23 cellular contexts compared by ENCODE assay signal in the genomic region with DNA sequence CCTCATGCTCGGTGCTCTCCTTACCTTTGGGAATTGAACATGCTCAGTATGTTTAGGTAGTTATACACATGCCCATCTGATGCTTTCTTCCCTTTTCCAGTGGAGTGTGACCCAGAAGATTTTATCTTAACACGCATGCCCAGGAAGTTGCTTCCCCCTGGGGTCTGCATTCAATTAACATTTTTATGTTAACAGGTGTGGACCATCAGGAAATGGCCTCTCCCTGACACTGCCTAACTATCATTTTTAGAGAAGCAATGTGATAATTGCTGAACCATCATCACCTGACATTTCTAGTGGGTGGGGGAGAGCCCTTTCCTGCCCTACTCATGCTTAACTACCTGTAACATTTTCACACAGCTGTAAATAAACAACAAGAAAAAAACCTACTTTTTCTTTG. TPM values are rescaled to one million over a fixed set of nuclear protein-coding genes. Genes with fewer than 3 reads are reported as not detected.
DNase-seq lines count a peak whose midpoint lies in the region; ATAC-seq and TF ChIP-seq lines count a peak whose summit lies in the region.
"Had no signal": no experiment of that assay in that cellular context is flagged by ENCODE, and none has a peak within 500 bp of the region (broad histone marks: within the 10 kb centered on the region; RNA-seq: fewer than 3 reads in every experiment).

No MANE protein-coding gene starts in this region.

- H4K5ac ChIP-seq in mesendoderm (ENCODE audit: low read length): no peak overlapping the region

- peak overlapping the region; percentile 95 for H2BK120ac ChIP-seq in mesendoderm (ENCODE audit: low read depth, low read length)

- H3K18ac ChIP-seq in mesendoderm (ENCODE audit: low read length): peak overlapping the region; percentile 71

- peak; percentile 13 for DNase-seq in SK-N-DZ (ENCODE audit: low spot score)
- peak; percentile 48 for DNase-seq in mesendoderm
- DNase-seq in upper lobe of right lung: no peak
- DNase-seq in LoVo (ENCODE audit: low spot score): no peak
- DNase-seq: activated CD4-positive, alpha-beta T cell treated with anti-CD3 and anti-CD28 coated beads for 4 hours; activated naive CD4-positive, alpha-beta T cell; activated T-cell treated with anti-CD3 and anti-CD28 coated beads, Interleukin-2, amount 50 U/mL, for 4 hours; C1 segment of cervical spinal cord; DMS79 treated with DMSO at 0.1 percent for 48 hours; dorsolateral prefrontal cortex; HCEC 1CT; Karpas-422; kidney; NCI-H1694 treated with DMSO at 0.1 percent for 48 hours; NCI-H774; stomach; T-helper 17 cell; thyroid gland had no signal

- intact Hi-C loops in upper lobe of right lung (cut with DNase I): no loop called here

- H3K27me3 ChIP-seq in BLaER1 treated with 17β-estradiol and CSF1 and Interleukin-3, amounts not matched to agents 10 nM and 100 nM: no peaks in the 10 kb centered on the region
- H3K27me3 ChIP-seq in HUES6 (ENCODE audit: control insufficient read depth, insufficient read depth, low read length): no peaks in the 10 kb centered on the region
- no peaks in the 10 kb centered on the region for H3K27me3 ChIP-seq in mesendoderm (ENCODE audit: insufficient read depth, low read length, poor library complexity)
- H3K27me3 ChIP-seq in upper lobe of right lung: no peaks in the 10 kb centered on the region
- H3K27me3 ChIP-seq: dorsolateral prefrontal cortex, stomach, thyroid gland had no signal

- no peaks in the 10 kb centered on the region for H3K36me3 ChIP-seq in BLaER1 treated with 17β-estradiol and CSF1 and Interleukin-3, amounts not matched to agents 10 nM and 100 nM
- no peaks in the 10 kb centered on the region for H3K36me3 ChIP-seq in HUES6 (ENCODE audit: control insufficient read depth, insufficient read depth, low read length)
- H3K36me3 ChIP-seq in mesendoderm (ENCODE audit: control insufficient read depth, insufficient read depth, low read length): no peaks in the 10 kb centered on the region
- no peaks in the 10 kb centered on the region for H3K36me3 ChIP-seq in upper lobe of right lung
- H3K36me3 ChIP-seq: stomach, thyroid gland had no signal

- peaks cover 0 to 12% (median 6%) of the 10 kb centered on the region in 11 experiments; a peak in 10 of 22 replicates for H3K9me3 ChIP-seq in BLaER1 treated with 17β-estradiol and CSF1 and Interleukin-3, amounts not matched to agents 10 nM and 100 nM (replicated peaks in 1 of 11)
- H3K9me3 ChIP-seq in HUES6 (ENCODE audit: control insufficient read depth, insufficient read depth, low read depth, low read length) (no peaks in the 10 kb centered on the region), upper lobe of right lung (no peaks in the 10 kb centered on the region)
- H3K9me3 ChIP-seq: stomach, thyroid gland had no signal

- H3K4me2 ChIP-seq in BLaER1 treated with 17β-estradiol and CSF1 and Interleukin-3, amounts not matched to agents 10 nM and 100 nM: peak overlapping the region in 9 of 11 experiments; percentile 9 to 63 (median 45); a peak in 15 of 22 replicates
- H3K4me2 ChIP-seq in mesendoderm (ENCODE audit: low read length): no peak overlapping the region

- H3K9ac ChIP-seq in BLaER1 treated with 17β-estradiol and CSF1 and Interleukin-3, amounts not matched to agents 10 nM and 100 nM: no peak overlapping the region
- H3K9ac ChIP-seq in HUES6 (ENCODE audit: low read length) (no peak overlapping the region), mesendoderm (ENCODE audit: low read length) (no peak overlapping the region)

- no peak overlapping the region for H2BK15ac ChIP-seq in mesendoderm (replicated peaks; ENCODE audit: low read depth)

- H3K27ac ChIP-seq in BLaER1 treated with 17β-estradiol and CSF1 and Interleukin-3, amounts not matched to agents 10 nM and 100 nM: no peak overlapping the region
- H3K27ac ChIP-seq in HUES6 (ENCODE audit: low read depth, low read length) (peak overlapping the region; percentile 83; the same call in 1 of the 2 replicates), mesendoderm (ENCODE audit: low read depth, low read length) (peak overlapping the region; percentile 58), upper lobe of right lung (no peak overlapping the region)
- H3K27ac ChIP-seq: dorsolateral prefrontal cortex, SK-N-MC, thyroid gland had no signal

- no CpG with 5 or more reads among the region's 2 CpGs for WGBS in mesendoderm (ENCODE audit: extremely low coverage, insufficient coverage, low lambda C conversion rate)

- H3K4me1 ChIP-seq in BLaER1 treated with 17β-estradiol and CSF1 and Interleukin-3, amounts not matched to agents 10 nM and 100 nM: peaks cover 0 to 17% (median 10%) of the 10 kb centered on the region in 10 experiments; a peak in 14 of 20 replicates
- peaks cover 46% of the 10 kb centered on the region for H3K4me1 ChIP-seq in HUES6 (ENCODE audit: control insufficient read depth, insufficient read depth, low read length)
- peaks cover 5% of the 10 kb centered on the region for H3K4me1 ChIP-seq in mesendoderm (ENCODE audit: control insufficient read depth, low read depth, low read length)
- H3K4me1 ChIP-seq in upper lobe of right lung: no peaks in the 10 kb centered on the region
- H3K4me1 ChIP-seq: stomach, thyroid gland had no signal

- H4K20me1 ChIP-seq in BLaER1 treated with 17β-estradiol and CSF1 and Interleukin-3, amounts not matched to agents 10 nM and 100 nM: no peaks in the 10 kb centered on the region

- ATAC-seq in upper lobe of right lung: no peak
- ATAC-seq in HG02870 (IDR thresholded peaks at IDR 0.05; ENCODE audit: unreplicated experiment): no peak
- ATAC-seq: activated T-cell treated with anti-CD3 and anti-CD28 coated beads, Interleukin-2, amount 50 U/mL, for 4 hours; natural killer cell treated with Interleukin-12 subunit alpha and Interleukin-12 subunit beta and Interleukin-15 and Interleukin-18, amount 100 ng/mL, for 72 hours; T-helper 17 cell had no signal

- no peaks in the 10 kb centered on the region for H3K79me2 ChIP-seq in mesendoderm (ENCODE audit: control insufficient read depth, insufficient read depth, low read length)

- peak overlapping the region; percentile 44 for H3K56ac ChIP-seq in mesendoderm (ENCODE audit: low read length)

- no peak overlapping the region for H3K4me3 ChIP-seq in BLaER1 treated with 17β-estradiol and CSF1 and Interleukin-3, amounts not matched to agents 10 nM and 100 nM
- H3K4me3 ChIP-seq in HUES6 (ENCODE audit: low read depth, low read length) (no peak overlapping the region), mesendoderm (ENCODE audit: low read length) (no peak overlapping the region), upper lobe of right lung (no peak overlapping the region)
- H3K4me3 ChIP-seq: dorsolateral prefrontal cortex, SK-N-MC, stomach, thyroid gland had no signal

- peak overlapping the region; percentile 79 for H2BK5ac ChIP-seq in mesendoderm (ENCODE audit: low read length)

- H2AK5ac ChIP-seq in mesendoderm (ENCODE audit: low read length): peak overlapping the region; percentile 59

- no peaks in the 10 kb centered on the region for H3K79me1 ChIP-seq in mesendoderm (ENCODE audit: low read length)

- no peak overlapping the region for H4K8ac ChIP-seq in mesendoderm (ENCODE audit: low read depth, low read length)

- TF ChIP-seq CTCF in upper lobe of right lung (IDR thresholded peaks at IDR 0.05): no peak

- H3K4ac ChIP-seq in mesendoderm (ENCODE audit: low read depth, low read length): no peak overlapping the region

- no peak overlapping the region for H3K23ac ChIP-seq in mesendoderm (ENCODE audit: low read length)

RNA-seq across cellular contexts. Expression of a gene that starts 55.1 kb away (rescaled TPM):
- polyA plus RNA-seq in SK-N-DZ (2014; cell fraction: cytosol; rRNA removed): 0.49 and 0.83 TPM in 2 replicates
- polyA plus RNA-seq in SK-N-DZ (2014; cell fraction: nucleus; rRNA removed): 0.53 and 1.6 TPM in 2 replicates
- 2.6 TPM for polyA plus RNA-seq in mesendoderm (2013, experiment 1 of 2)
- 2.6 TPM for polyA plus RNA-seq in mesendoderm (2013, experiment 2 of 2)
- total RNA-seq in upper lobe of right lung: 329 TPM

Comparison
In these comparisons a context has a peak if more than half of its experiments do, and no peak if none do; other contexts are left out.
1. H3K27ac ChIP-seq: peak in HUES6 (single experiment) and mesendoderm (single experiment); none in BLaER1 treated with 17β-estradiol and CSF1 and Interleukin-3, amounts not matched to agents 10 nM and 100 nM (0 of 11) and upper lobe of right lung (single experiment).
2. DNase-seq: peak in SK-N-DZ (single experiment) and mesendoderm (single experiment); none in upper lobe of right lung (single experiment) and LoVo (single experiment).